ENCODE assay signal across 26 cellular contexts in genomic region chr1:20701847-20702246, GRCh38. TPM values are rescaled to one million over a fixed set of nuclear protein-coding genes. Genes with fewer than 3 reads are reported as not detected.
"Had no signal": no experiment of that assay in that cellular context is flagged by ENCODE, and none has a peak within 500 bp of the region (broad histone marks: within the 10 kb centered on the region; RNA-seq: fewer than 3 reads in every experiment).

No MANE protein-coding gene starts in this region.

- H3K27me3 Mint-ChIP-seq: activated CD4-positive, alpha-beta memory T cell treated with anti-CD3 and anti-CD28 coated beads for 36 hours; activated CD4-positive, alpha-beta T cell treated with anti-CD3 and anti-CD28 coated beads for 36 hours; activated CD4-positive, alpha-beta T cell treated with anti-CD3 and anti-CD28 coated beads, Interleukin-2, amount 10 ng/mL, durations not matched to agents 24 days and 14 days; activated T-cell treated with anti-CD3 and anti-CD28 coated beads, Interleukin-2, amount 50 U/mL, for 24 hours; effector memory CD8-positive, alpha-beta T cell had no signal

- H3K4me3 ChIP-seq: ascending aorta, esophagus muscularis mucosa, gastrocnemius medialis had no signal

- ATAC-seq: activated CD4-positive, alpha-beta T cell treated with anti-CD3 and anti-CD28 coated beads for 36 hours; activated naive CD4-positive, alpha-beta T cell treated with anti-CD3 and anti-CD28 coated beads, Interleukin-2, amount 50 U/mL, for 72 hours; activated T-cell treated with anti-CD3 and anti-CD28 coated beads, Interleukin-2, amount 50 U/mL, for 72 hours; effector memory CD8-positive, alpha-beta T cell; foreskin keratinocyte; gastrocnemius medialis had no signal

- DNase-seq: activated CD4-positive, alpha-beta memory T cell treated with anti-CD3 and anti-CD28 coated beads for 36 hours; activated CD4-positive, alpha-beta T cell treated with anti-CD3 and anti-CD28 coated beads for 36 hours; activated CD4-positive, alpha-beta T cell treated with anti-CD3 and anti-CD28 coated beads, Interleukin-2, amount 10 ng/mL, durations not matched to agents 24 days and 14 days; activated CD4-positive, CD25-positive, alpha-beta regulatory T cell; activated CD4-positive, CD25-positive, alpha-beta regulatory T cell treated with anti-CD3 and anti-CD28 coated beads, Interleukin-2, amount 50 U/mL, for 72 hours; activated CD8-positive, alpha-beta memory T cell treated with anti-CD3 and anti-CD28 coated beads, Interleukin-2, amount 50 U/mL, for 48 hours; activated gamma-delta T cell; activated naive CD4-positive, alpha-beta T cell; activated naive CD4-positive, alpha-beta T cell treated with anti-CD3 and anti-CD28 coated beads, Interleukin-2, amount 10 ng/mL, durations not matched to agents 7 days and 5 days; activated naive CD8-positive, alpha-beta T cell treated with anti-CD3 and anti-CD28 coated beads, Interleukin-2, amount 10 ng/mL, durations not matched to agents 7 days and 5 days; activated T-cell treated with anti-CD3 and anti-CD28 coated beads for 4 hours; activated T-cell treated with anti-CD3 and anti-CD28 coated beads, Interleukin-2, amount 50 U/mL, for 24 hours; activated T-cell treated with anti-CD3 and anti-CD28 coated beads, Interleukin-2, amount 50 U/mL, for 72 hours; caudate nucleus; cortex of kidney; effector CD4-positive, alpha-beta T cell; effector memory CD8-positive, alpha-beta T cell; foreskin keratinocyte; gastrocnemius medialis; glutamatergic neuron; T-helper 2 cell had no signal

- H3K9me3 ChIP-seq: ascending aorta, esophagus muscularis mucosa, gastrocnemius medialis had no signal

- H3K4me3 Mint-ChIP-seq: activated CD4-positive, alpha-beta memory T cell treated with anti-CD3 and anti-CD28 coated beads for 36 hours; activated CD4-positive, alpha-beta T cell treated with anti-CD3 and anti-CD28 coated beads for 36 hours; activated CD4-positive, alpha-beta T cell treated with anti-CD3 and anti-CD28 coated beads, Interleukin-2, amount 10 ng/mL, durations not matched to agents 24 days and 14 days; activated naive CD4-positive, alpha-beta T cell treated with anti-CD3 and anti-CD28 coated beads, Interleukin-2, amount 10 ng/mL, durations not matched to agents 7 days and 5 days; activated naive CD8-positive, alpha-beta T cell treated with anti-CD3 and anti-CD28 coated beads, Interleukin-2, amount 10 ng/mL, durations not matched to agents 7 days and 5 days; activated T-cell treated with anti-CD3 and anti-CD28 coated beads, Interleukin-2, amount 50 U/mL, for 24 hours; activated T-cell treated with anti-CD3 and anti-CD28 coated beads, Interleukin-2, amount 50 U/mL, for 72 hours; brain; effector memory CD8-positive, alpha-beta T cell had no signal

- H3K27ac ChIP-seq: ascending aorta, esophagus muscularis mucosa, foreskin keratinocyte, gastrocnemius medialis had no signal

- H3K4me1 Mint-ChIP-seq: activated CD4-positive, alpha-beta T cell treated with anti-CD3 and anti-CD28 coated beads for 36 hours; activated naive CD8-positive, alpha-beta T cell treated with anti-CD3 and anti-CD28 coated beads, Interleukin-2, amount 10 ng/mL, durations not matched to agents 7 days and 5 days had no signal

- H3K9me3 Mint-ChIP-seq: activated CD4-positive, alpha-beta memory T cell treated with anti-CD3 and anti-CD28 coated beads for 36 hours; activated CD4-positive, alpha-beta T cell treated with anti-CD3 and anti-CD28 coated beads, Interleukin-2, amount 10 ng/mL, durations not matched to agents 24 days and 14 days; activated naive CD4-positive, alpha-beta T cell treated with anti-CD3 and anti-CD28 coated beads, Interleukin-2, amount 10 ng/mL, durations not matched to agents 7 days and 5 days; activated naive CD4-positive, alpha-beta T cell treated with anti-CD3 and anti-CD28 coated beads, Interleukin-2, amount 50 U/mL, for 72 hours; activated naive CD8-positive, alpha-beta T cell treated with anti-CD3 and anti-CD28 coated beads, Interleukin-2, amount 10 ng/mL, durations not matched to agents 7 days and 5 days; activated T-cell treated with anti-CD3 and anti-CD28 coated beads, Interleukin-2, amount 50 U/mL, for 24 hours; activated T-cell treated with anti-CD3 and anti-CD28 coated beads, Interleukin-2, amount 50 U/mL, for 72 hours; effector memory CD8-positive, alpha-beta T cell had no signal

- H3K27ac Mint-ChIP-seq: activated CD4-positive, alpha-beta memory T cell treated with anti-CD3 and anti-CD28 coated beads for 36 hours; activated CD4-positive, alpha-beta T cell treated with anti-CD3 and anti-CD28 coated beads for 36 hours; activated CD4-positive, alpha-beta T cell treated with anti-CD3 and anti-CD28 coated beads, Interleukin-2, amount 10 ng/mL, durations not matched to agents 24 days and 14 days; activated naive CD4-positive, alpha-beta T cell treated with anti-CD3 and anti-CD28 coated beads, Interleukin-2, amount 10 ng/mL, durations not matched to agents 7 days and 5 days; activated naive CD4-positive, alpha-beta T cell treated with anti-CD3 and anti-CD28 coated beads, Interleukin-2, amount 50 U/mL, for 72 hours; activated naive CD8-positive, alpha-beta T cell treated with anti-CD3 and anti-CD28 coated beads, Interleukin-2, amount 10 ng/mL, durations not matched to agents 7 days and 5 days; activated T-cell treated with anti-CD3 and anti-CD28 coated beads, Interleukin-2, amount 50 U/mL, for 24 hours; activated T-cell treated with anti-CD3 and anti-CD28 coated beads, Interleukin-2, amount 50 U/mL, for 72 hours; effector memory CD8-positive, alpha-beta T cell had no signal

- H3K36me3 Mint-ChIP-seq: activated CD4-positive, alpha-beta memory T cell treated with anti-CD3 and anti-CD28 coated beads for 36 hours; activated naive CD4-positive, alpha-beta T cell treated with anti-CD3 and anti-CD28 coated beads, Interleukin-2, amount 10 ng/mL, durations not matched to agents 7 days and 5 days; activated naive CD4-positive, alpha-beta T cell treated with anti-CD3 and anti-CD28 coated beads, Interleukin-2, amount 50 U/mL, for 72 hours; activated naive CD8-positive, alpha-beta T cell treated with anti-CD3 and anti-CD28 coated beads, Interleukin-2, amount 10 ng/mL, durations not matched to agents 7 days and 5 days; brain had no signal

- H3K36me3 ChIP-seq: ascending aorta, esophagus muscularis mucosa, gastrocnemius medialis had no signal

- H3K27me3 ChIP-seq: ascending aorta, esophagus muscularis mucosa, foreskin keratinocyte, gastrocnemius medialis had no signal

RNA-seq across cellular contexts. Expression of gene KIF17, which starts 16.0 kb away (rescaled TPM):
- total RNA-seq: activated CD4-positive, alpha-beta memory T cell treated with anti-CD3 and anti-CD28 coated beads for 36 hours; activated CD4-positive, alpha-beta T cell treated with anti-CD3 and anti-CD28 coated beads, Interleukin-2, amount 10 ng/mL, durations not matched to agents 24 days and 14 days; activated naive CD8-positive, alpha-beta T cell treated with anti-CD3 and anti-CD28 coated beads, Interleukin-2, amount 10 ng/mL, durations not matched to agents 7 days and 5 days; activated T-cell treated with anti-CD3 and anti-CD28 coated beads, Interleukin-2, amount 50 U/mL, for 72 hours; T-helper 1 cell treated with Interleukin-12 subunit alpha and Interleukin-12 subunit beta and Interleukin-4 antibody, amounts not matched to agents 30 ng/mL and 1 ng/mL, for 36 hours had no signal

RNA-seq across cellular contexts. Expression of gene SH2D5, which starts 30.7 kb away (rescaled TPM):
- total RNA-seq: ascending aorta had no signal
